1 cellular context compared by ENCODE assay signal in genomic region chr19:39936020-39936419, GRCh38.
TF ChIP-seq lines count a peak whose summit lies in the region.

No MANE protein-coding gene starts in this region.

TF ChIP-seq in SK-N-SH treated with all-trans-retinoic acid at 6 μM for 48 hours, 23 proteins besides CTCF, POLR2A, EP300 and RAD21 (continued from another document):
- no peak for TF ChIP-seq POU6F1 (CRISPR knock-in tag; IDR thresholded peaks at IDR 0.05; ENCODE audit: borderline replicate concordance, low read depth)
- TF ChIP-seq, protein P1, sequence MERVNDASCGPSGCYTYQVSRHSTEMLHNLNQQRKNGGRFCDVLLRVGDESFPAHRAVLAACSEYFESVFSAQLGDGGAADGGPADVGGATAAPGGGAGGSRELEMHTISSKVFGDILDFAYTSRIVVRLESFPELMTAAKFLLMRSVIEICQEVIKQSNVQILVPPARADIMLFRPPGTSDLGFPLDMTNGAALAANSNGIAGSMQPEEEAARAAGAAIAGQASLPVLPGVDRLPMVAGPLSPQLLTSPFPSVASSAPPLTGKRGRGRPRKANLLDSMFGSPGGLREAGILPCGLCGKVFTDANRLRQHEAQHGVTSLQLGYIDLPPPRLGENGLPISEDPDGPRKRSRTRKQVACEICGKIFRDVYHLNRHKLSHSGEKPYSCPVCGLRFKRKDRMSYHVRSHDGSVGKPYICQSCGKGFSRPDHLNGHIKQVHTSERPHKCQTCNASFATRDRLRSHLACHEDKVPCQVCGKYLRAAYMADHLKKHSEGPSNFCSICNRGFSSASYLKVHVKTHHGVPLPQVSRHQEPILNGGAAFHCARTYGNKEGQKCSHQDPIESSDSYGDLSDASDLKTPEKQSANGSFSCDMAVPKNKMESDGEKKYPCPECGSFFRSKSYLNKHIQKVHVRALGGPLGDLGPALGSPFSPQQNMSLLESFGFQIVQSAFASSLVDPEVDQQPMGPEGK (CRISPR knock-in tag; IDR thresholded peaks at IDR 0.05; ENCODE audit: borderline replicate concordance): no peak
- no peak for TF ChIP-seq RARB (CRISPR knock-in tag; IDR thresholded peaks at IDR 0.05)
- no peak for TF ChIP-seq CSDC2 (CRISPR knock-in tag; IDR thresholded peaks at IDR 0.05)
- TF ChIP-seq ISL1 (CRISPR knock-in tag; IDR thresholded peaks at IDR 0.05): no peak
- no peak for TF ChIP-seq TCF4 (CRISPR knock-in tag; IDR thresholded peaks at IDR 0.05; ENCODE audit: borderline replicate concordance)
- TF ChIP-seq ZNF70 (CRISPR knock-in tag; IDR thresholded peaks at IDR 0.05): no peak
- no peak for TF ChIP-seq BACH2 (CRISPR knock-in tag; IDR thresholded peaks at IDR 0.05; ENCODE audit: borderline replicate concordance)
- TF ChIP-seq TOX (CRISPR knock-in tag; IDR thresholded peaks at IDR 0.05; ENCODE audit: borderline replicate concordance): no peak
- no peak for TF ChIP-seq ZFP30 (CRISPR knock-in tag; IDR thresholded peaks at IDR 0.05)
- no peak for TF ChIP-seq CSRNP3 (CRISPR knock-in tag; IDR thresholded peaks at IDR 0.05)
- no peak for TF ChIP-seq ESRRG (CRISPR knock-in tag; IDR thresholded peaks at IDR 0.05)
- no peak for TF ChIP-seq ARNTL (CRISPR knock-in tag; IDR thresholded peaks at IDR 0.05; ENCODE audit: borderline replicate concordance, low read depth)
- TF ChIP-seq ZC3H10 (CRISPR knock-in tag; IDR thresholded peaks at IDR 0.05): no peak
- TF ChIP-seq ZNF8 (CRISPR knock-in tag; IDR thresholded peaks at IDR 0.05): no peak
- no peak for TF ChIP-seq PPARA (CRISPR knock-in tag; IDR thresholded peaks at IDR 0.05; ENCODE audit: borderline replicate concordance)
- no peak for TF ChIP-seq ZFP3 (CRISPR knock-in tag; IDR thresholded peaks at IDR 0.05)
